Comparison of ENCODE assay signal across 1 cellular context in the genomic region with DNA sequence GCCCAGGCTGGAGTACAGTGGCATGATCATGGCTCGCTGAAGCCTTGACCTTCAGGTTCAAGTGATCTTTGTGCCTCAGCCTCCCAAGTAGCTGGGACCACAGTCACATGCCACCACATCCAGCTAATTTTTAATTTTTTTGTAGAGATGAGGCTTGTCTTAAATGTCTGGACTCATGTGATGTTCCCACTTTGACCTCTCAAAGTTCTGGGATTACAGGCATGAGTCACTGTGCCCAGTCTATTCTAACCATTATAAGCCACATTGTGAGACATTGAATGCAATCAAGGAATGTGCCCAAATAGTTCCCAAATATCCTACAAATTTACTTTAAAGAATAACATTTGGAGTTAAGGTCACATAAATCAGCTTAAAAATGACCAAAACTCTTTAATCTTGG.
TF ChIP-seq lines count a peak whose summit lies in the region.

No MANE protein-coding gene starts in this region.

TF ChIP-seq in HepG2, 621 proteins besides CTCF, POLR2A, EP300 and RAD21 (continued from another document):
- TF ChIP-seq, protein P1, sequence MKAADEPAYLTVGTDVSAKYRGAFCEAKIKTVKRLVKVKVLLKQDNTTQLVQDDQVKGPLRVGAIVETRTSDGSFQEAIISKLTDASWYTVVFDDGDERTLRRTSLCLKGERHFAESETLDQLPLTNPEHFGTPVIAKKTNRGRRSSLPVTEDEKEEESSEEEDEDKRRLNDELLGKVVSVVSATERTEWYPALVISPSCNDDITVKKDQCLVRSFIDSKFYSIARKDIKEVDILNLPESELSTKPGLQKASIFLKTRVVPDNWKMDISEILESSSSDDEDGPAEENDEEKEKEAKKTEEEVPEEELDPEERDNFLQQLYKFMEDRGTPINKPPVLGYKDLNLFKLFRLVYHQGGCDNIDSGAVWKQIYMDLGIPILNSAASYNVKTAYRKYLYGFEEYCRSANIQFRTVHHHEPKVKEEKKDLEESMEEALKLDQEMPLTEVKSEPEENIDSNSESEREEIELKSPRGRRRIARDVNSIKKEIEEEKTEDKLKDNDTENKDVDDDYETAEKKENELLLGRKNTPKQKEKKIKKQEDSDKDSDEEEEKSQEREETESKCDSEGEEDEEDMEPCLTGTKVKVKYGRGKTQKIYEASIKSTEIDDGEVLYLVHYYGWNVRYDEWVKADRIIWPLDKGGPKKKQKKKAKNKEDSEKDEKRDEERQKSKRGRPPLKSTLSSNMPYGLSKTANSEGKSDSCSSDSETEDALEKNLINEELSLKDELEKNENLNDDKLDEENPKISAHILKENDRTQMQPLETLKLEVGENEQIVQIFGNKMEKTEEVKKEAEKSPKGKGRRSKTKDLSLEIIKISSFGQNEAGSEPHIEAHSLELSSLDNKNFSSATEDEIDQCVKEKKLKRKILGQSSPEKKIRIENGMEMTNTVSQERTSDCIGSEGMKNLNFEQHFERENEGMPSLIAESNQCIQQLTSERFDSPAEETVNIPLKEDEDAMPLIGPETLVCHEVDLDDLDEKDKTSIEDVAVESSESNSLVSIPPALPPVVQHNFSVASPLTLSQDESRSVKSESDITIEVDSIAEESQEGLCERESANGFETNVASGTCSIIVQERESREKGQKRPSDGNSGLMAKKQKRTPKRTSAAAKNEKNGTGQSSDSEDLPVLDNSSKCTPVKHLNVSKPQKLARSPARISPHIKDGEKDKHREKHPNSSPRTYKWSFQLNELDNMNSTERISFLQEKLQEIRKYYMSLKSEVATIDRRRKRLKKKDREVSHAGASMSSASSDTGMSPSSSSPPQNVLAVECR (CRISPR knock-in tag; IDR thresholded peaks at IDR 0.05; ENCODE audit: borderline replicate concordance): no peak
- TF ChIP-seq SMAD3 (CRISPR knock-in tag; IDR thresholded peaks at IDR 0.05) (no peak), ZNF546 (CRISPR knock-in tag; conservative IDR thresholded peaks at IDR 0.05) (no peak)
